13 cellular contexts compared by ENCODE assay signal in the genomic region with DNA sequence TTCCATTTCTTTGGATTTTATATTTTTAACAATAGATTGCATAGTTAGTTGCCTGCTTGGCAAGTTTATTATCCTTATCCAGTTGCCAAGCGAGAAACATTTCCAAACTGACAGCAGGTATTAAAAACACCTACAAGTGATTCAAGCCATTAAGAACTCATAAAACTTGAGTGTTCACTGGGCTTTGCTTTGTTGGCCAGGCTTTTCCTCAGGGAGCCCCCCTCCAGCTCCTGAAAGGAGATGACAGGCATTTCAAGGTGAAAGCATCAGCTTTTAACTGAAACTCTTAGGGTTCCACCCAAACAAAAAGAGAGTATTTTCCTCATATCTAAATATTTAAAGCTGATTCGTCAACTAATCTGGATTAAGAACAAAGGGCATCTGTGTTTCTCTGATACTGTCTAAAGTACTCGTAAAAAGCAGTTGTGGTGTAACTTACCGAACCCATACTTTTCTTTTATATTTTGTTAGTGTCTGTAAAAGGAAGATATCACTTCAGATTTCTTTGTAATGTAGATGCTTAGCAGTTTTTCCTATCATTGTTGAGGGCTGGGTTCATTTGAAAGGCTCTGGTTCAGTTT.
"Had no signal": no experiment of that assay in that cellular context is flagged by ENCODE, and none has a peak within 500 bp of the region (broad histone marks: within the 10 kb centered on the region; RNA-seq: fewer than 3 reads in every experiment).

No MANE protein-coding gene starts in this region.

- H3K36me3 Mint-ChIP-seq: activated naive CD4-positive, alpha-beta T cell treated with anti-CD3 and anti-CD28 coated beads, Interleukin-2, amount 10 ng/mL, durations not matched to agents 7 days and 5 days had no signal

- H3K27me3 Mint-ChIP-seq: activated CD4-positive, alpha-beta T cell treated with anti-CD3 and anti-CD28 coated beads, Interleukin-2, amount 10 ng/mL, durations not matched to agents 7 days and 5 days; activated naive CD4-positive, alpha-beta T cell treated with anti-CD3 and anti-CD28 coated beads, Interleukin-2, amount 10 ng/mL, durations not matched to agents 7 days and 5 days; activated T-helper 17 cell treated with anti-CD3 and anti-CD28 coated beads, Interleukin-2, amount 50 U/mL, for 72 hours; stimulated activated naive CD8-positive, alpha-beta T cell treated with anti-CD3 and anti-CD28 coated beads, Interleukin-15, amount 100 ng/mL, for 72 hours had no signal

- H3K4me3 ChIP-seq: cardiac muscle cell, ovary had no signal

- H3K4me3 Mint-ChIP-seq: activated CD4-positive, alpha-beta T cell treated with anti-CD3 and anti-CD28 coated beads, Interleukin-2, amount 10 ng/mL, durations not matched to agents 7 days and 5 days; activated naive CD4-positive, alpha-beta T cell treated with anti-CD3 and anti-CD28 coated beads, Interleukin-2, amount 10 ng/mL, durations not matched to agents 7 days and 5 days; activated T-helper 17 cell treated with anti-CD3 and anti-CD28 coated beads, Interleukin-2, amount 50 U/mL, for 72 hours; stimulated activated naive CD8-positive, alpha-beta T cell treated with anti-CD3 and anti-CD28 coated beads, Interleukin-15, amount 100 ng/mL, for 72 hours had no signal

- H3K9me3 Mint-ChIP-seq: activated CD4-positive, alpha-beta T cell treated with anti-CD3 and anti-CD28 coated beads, Interleukin-2, amount 10 ng/mL, durations not matched to agents 7 days and 5 days; activated naive CD4-positive, alpha-beta T cell treated with anti-CD3 and anti-CD28 coated beads, Interleukin-2, amount 10 ng/mL, durations not matched to agents 7 days and 5 days; activated T-helper 17 cell treated with anti-CD3 and anti-CD28 coated beads, Interleukin-2, amount 50 U/mL, for 72 hours; stimulated activated naive CD8-positive, alpha-beta T cell treated with anti-CD3 and anti-CD28 coated beads, Interleukin-15, amount 100 ng/mL, for 72 hours had no signal

- H3K27ac Mint-ChIP-seq: activated CD4-positive, alpha-beta T cell treated with anti-CD3 and anti-CD28 coated beads, Interleukin-2, amount 10 ng/mL, durations not matched to agents 7 days and 5 days; activated naive CD4-positive, alpha-beta T cell treated with anti-CD3 and anti-CD28 coated beads, Interleukin-2, amount 10 ng/mL, durations not matched to agents 7 days and 5 days; activated T-helper 17 cell treated with anti-CD3 and anti-CD28 coated beads, Interleukin-2, amount 50 U/mL, for 72 hours; stimulated activated naive CD8-positive, alpha-beta T cell treated with anti-CD3 and anti-CD28 coated beads, Interleukin-15, amount 100 ng/mL, for 72 hours had no signal

- H3K9me3 ChIP-seq: ovary had no signal

- H3K36me3 ChIP-seq: cardiac muscle cell, ovary had no signal

- DNase-seq: activated CD4-positive, alpha-beta T cell treated with anti-CD3 and anti-CD28 coated beads, Interleukin-2, amount 10 ng/mL, durations not matched to agents 7 days and 5 days; activated CD4-positive, CD25-positive, alpha-beta regulatory T cell; activated CD8-positive, alpha-beta memory T cell treated with anti-CD3 and anti-CD28 coated beads for 24 hours; activated naive CD4-positive, alpha-beta T cell treated with anti-CD3 and anti-CD28 coated beads, Interleukin-2, amount 10 ng/mL, durations not matched to agents 7 days and 5 days; activated T-cell treated with anti-CD3 and anti-CD28 coated beads for 4 hours; foreskin keratinocyte; kidney; ovary; stimulated activated CD4-positive, alpha-beta T cell treated with anti-CD3 and anti-CD28 coated beads, Interleukin-15, amount 100 ng/mL, for 24 hours; stimulated activated CD4-positive, alpha-beta T cell treated with anti-CD3 and anti-CD28 coated beads, Interleukin-4, amount 100 ng/mL, for 4 hours; stimulated activated naive CD8-positive, alpha-beta T cell treated with anti-CD3 and anti-CD28 coated beads, Interleukin-15, amount 100 ng/mL, for 72 hours had no signal

- H3K27ac ChIP-seq: cardiac muscle cell, foreskin keratinocyte, ovary had no signal

- H3K4me1 ChIP-seq: foreskin keratinocyte had no signal

- ATAC-seq: activated T-helper 17 cell treated with anti-CD3 and anti-CD28 coated beads, Interleukin-2, amount 50 U/mL, for 72 hours; foreskin keratinocyte; stimulated activated naive CD8-positive, alpha-beta T cell treated with anti-CD3 and anti-CD28 coated beads, Interleukin-15, amount 100 ng/mL, for 72 hours had no signal

- H3K27me3 ChIP-seq: cardiac muscle cell, foreskin keratinocyte, ovary had no signal

- H3K4me1 Mint-ChIP-seq: activated CD4-positive, alpha-beta T cell treated with anti-CD3 and anti-CD28 coated beads, Interleukin-2, amount 10 ng/mL, durations not matched to agents 7 days and 5 days; activated naive CD4-positive, alpha-beta T cell treated with anti-CD3 and anti-CD28 coated beads, Interleukin-2, amount 10 ng/mL, durations not matched to agents 7 days and 5 days; activated T-helper 17 cell treated with anti-CD3 and anti-CD28 coated beads, Interleukin-2, amount 50 U/mL, for 72 hours; stimulated activated naive CD8-positive, alpha-beta T cell treated with anti-CD3 and anti-CD28 coated beads, Interleukin-15, amount 100 ng/mL, for 72 hours had no signal
